In genomic region chr9:41094010-41094773, GRCh38 we compare ENCODE assay signal across 12 cellular contexts. TPM values are rescaled to one million over a fixed set of nuclear protein-coding genes. Genes with fewer than 3 reads are reported as not detected.
"Had no signal": no experiment of that assay in that cellular context is flagged by ENCODE, and none has a peak within 500 bp of the region (broad histone marks: within the 10 kb centered on the region; RNA-seq: fewer than 3 reads in every experiment).

No MANE protein-coding gene starts in this region.

RNA-seq across cellular contexts. Expression of gene FOXD4L6, which starts 34.3 kb away (rescaled TPM):
- total RNA-seq: activated B cell treated with CpG ODN at 0.5 μM for 24 hours; activated T-cell treated with anti-CD3 and anti-CD28 coated beads, Interleukin-2, amount 50 U/mL, for 4 hours; activated T-helper 17 cell treated with anti-CD3 and anti-CD28 coated beads, Interleukin-2, amount 50 U/mL, for 72 hours; aorta; body of pancreas; chondrocyte; fibroblast of lung; gastroesophageal sphincter; glomerular endothelial cell; heart right ventricle; T-helper 2 cell treated with Interferon-gamma antibody and Interleukin-4, amounts not matched to agents 100 ng/mL and 5 ng/mL, for 36 hours had no signal
- polyA plus RNA-seq: adipose tissue, aorta, fibroblast of lung, heart right ventricle had no signal
